ENCODE assay signal across 23 cellular contexts in genomic region chr13:80199585-80200292, GRCh38.
"Had no signal": no experiment of that assay in that cellular context is flagged by ENCODE, and none has a peak within 500 bp of the region (broad histone marks: within the 10 kb centered on the region; RNA-seq: fewer than 3 reads in every experiment).

No MANE protein-coding gene starts in this region.

- H3K27me3 ChIP-seq: adrenal gland had no signal

- H3K9me3 ChIP-seq: adrenal gland had no signal

- H3K4me3 Mint-ChIP-seq: activated B cell treated with CpG ODN at 0.5 μM for 24 hours; activated CD4-positive, alpha-beta memory T cell treated with anti-CD3 and anti-CD28 coated beads for 36 hours; activated CD4-positive, alpha-beta T cell treated with anti-CD3 and anti-CD28 coated beads, Interleukin-2, amount 10 ng/mL, durations not matched to agents 7 days and 5 days; activated naive CD8-positive, alpha-beta T cell treated with anti-CD3 and anti-CD28 coated beads, Interleukin-2, amount 10 ng/mL, durations not matched to agents 7 days and 5 days; T-helper 17 cell had no signal

- H3K27ac ChIP-seq: adrenal gland had no signal

- H3K4me3 ChIP-seq: adrenal gland had no signal

- H3K36me3 Mint-ChIP-seq: activated CD4-positive, alpha-beta memory T cell treated with anti-CD3 and anti-CD28 coated beads for 36 hours; activated naive CD8-positive, alpha-beta T cell treated with anti-CD3 and anti-CD28 coated beads, Interleukin-2, amount 10 ng/mL, durations not matched to agents 7 days and 5 days had no signal

- DNase-seq: activated B cell treated with CpG ODN at 0.5 μM for 24 hours; activated CD4-positive, alpha-beta memory T cell treated with anti-CD3 and anti-CD28 coated beads for 36 hours; activated CD4-positive, alpha-beta T cell treated with anti-CD3 and anti-CD28 coated beads, Interleukin-2, amount 10 ng/mL, durations not matched to agents 7 days and 5 days; activated CD8-positive, alpha-beta memory T cell treated with anti-CD3 and anti-CD28 coated beads for 24 hours; activated naive CD4-positive, alpha-beta T cell treated with anti-CD3 and anti-CD28 coated beads, Interleukin-2, amount 50 U/mL, for 16 hours; activated naive CD8-positive, alpha-beta T cell treated with anti-CD3 and anti-CD28 coated beads, Interleukin-2, amount 10 ng/mL, durations not matched to agents 7 days and 5 days; activated T-cell treated with anti-CD3 and anti-CD28 coated beads for 4 hours; activated T-cell treated with anti-CD3 and anti-CD28 coated beads, Interleukin-2, amount 50 U/mL, for 48 hours; adrenal gland; anterior cingulate cortex; cerebellar nuclear complex; MM.1S; NCI-H1105 treated with DMSO at 0.1 percent for 48 hours; NCI-H1436 treated with DMSO at 0.1 percent for 48 hours; NCI-H187; NCI-H2081; NCI-H82; RPMI8226; T-helper 17 cell; T1000 had no signal

- H3K27me3 Mint-ChIP-seq: activated B cell treated with CpG ODN at 0.5 μM for 24 hours; activated CD4-positive, alpha-beta memory T cell treated with anti-CD3 and anti-CD28 coated beads for 36 hours; activated CD4-positive, alpha-beta T cell treated with anti-CD3 and anti-CD28 coated beads, Interleukin-2, amount 10 ng/mL, durations not matched to agents 7 days and 5 days; activated naive CD8-positive, alpha-beta T cell treated with anti-CD3 and anti-CD28 coated beads, Interleukin-2, amount 10 ng/mL, durations not matched to agents 7 days and 5 days; T-helper 17 cell had no signal

- H3K36me3 ChIP-seq: adrenal gland had no signal

- H3K4me1 Mint-ChIP-seq: activated B cell treated with CpG ODN at 0.5 μM for 24 hours; activated CD4-positive, alpha-beta T cell treated with anti-CD3 and anti-CD28 coated beads, Interleukin-2, amount 10 ng/mL, durations not matched to agents 7 days and 5 days; activated naive CD8-positive, alpha-beta T cell treated with anti-CD3 and anti-CD28 coated beads, Interleukin-2, amount 10 ng/mL, durations not matched to agents 7 days and 5 days; T-helper 17 cell had no signal

- H3K4me1 ChIP-seq: adrenal gland had no signal

- ATAC-seq: Panc1, Right ventricle myocardium inferior, T-helper 17 cell had no signal

- H3K27ac Mint-ChIP-seq: activated B cell treated with CpG ODN at 0.5 μM for 24 hours; activated CD4-positive, alpha-beta memory T cell treated with anti-CD3 and anti-CD28 coated beads for 36 hours; activated CD4-positive, alpha-beta T cell treated with anti-CD3 and anti-CD28 coated beads, Interleukin-2, amount 10 ng/mL, durations not matched to agents 7 days and 5 days; activated naive CD8-positive, alpha-beta T cell treated with anti-CD3 and anti-CD28 coated beads, Interleukin-2, amount 10 ng/mL, durations not matched to agents 7 days and 5 days; activated T-helper 2 cell treated with anti-CD3 and anti-CD28 coated beads, Interferon-gamma antibody, Interleukin-2, Interleukin-4, amounts not matched to agents 10 μg/mL and 5 μg/mL and 100 μg/mL, durations not matched to agents 14 hours and 24 hours and 36 hours; T-helper 17 cell had no signal

- H3K9me3 Mint-ChIP-seq: activated CD4-positive, alpha-beta T cell treated with anti-CD3 and anti-CD28 coated beads, Interleukin-2, amount 10 ng/mL, durations not matched to agents 7 days and 5 days; activated naive CD8-positive, alpha-beta T cell treated with anti-CD3 and anti-CD28 coated beads, Interleukin-2, amount 10 ng/mL, durations not matched to agents 7 days and 5 days; activated T-helper 2 cell treated with anti-CD3 and anti-CD28 coated beads, Interferon-gamma antibody, Interleukin-2, Interleukin-4, amounts not matched to agents 10 μg/mL and 5 μg/mL and 100 μg/mL, durations not matched to agents 14 hours and 24 hours and 36 hours had no signal
